Comparison of ENCODE assay signal across 9 cellular contexts in genomic region chr16:5633845-5634440, GRCh38.
DNase-seq lines count a peak whose midpoint lies in the region; ATAC-seq and TF ChIP-seq lines count a peak whose summit lies in the region.
"Had no signal": no experiment of that assay in that cellular context is flagged by ENCODE, and none has a peak within 500 bp of the region (broad histone marks: within the 10 kb centered on the region; RNA-seq: fewer than 3 reads in every experiment).

No MANE protein-coding gene starts in this region.

- no peak overlapping the region for H3K27ac Mint-ChIP-seq in CD4-positive, alpha-beta memory T cell
- H3K27ac Mint-ChIP-seq: T-cell had no signal

- CTCF ChIA-PET in BJ (lab: Yijun Ruan, JAX): interaction anchor here (0.7 kb wide), 1 partner anchor 54 kb away, joined by 4 read pairs; no protein-coding TSS in a partner anchor
- CTCF ChIA-PET in CD4-positive, alpha-beta memory T cell (lab: Charles Lee; ENCODE audit: partially characterized antibody): interaction anchor here (1.4 to 1.7 kb wide), 2 partner anchors 9 to 18 kb away, joined by 3 to 5 read pairs; no protein-coding TSS in a partner anchor

- intact Hi-C loops in lower leg skin (cut with DNase I; ENCODE audit: low total_unique reads): no loop called here
- intact Hi-C loops in CD4-positive, alpha-beta memory T cell (cut with micrococcal nuclease): no loop called here

- peaks cover 0 to 8% (median 3%) of the 10 kb centered on the region in 8 donors for H3K9me3 Mint-ChIP-seq in CD4-positive, alpha-beta memory T cell

- H3K36me3 ChIP-seq in BJ (ENCODE audit: control insufficient read depth, insufficient read depth, low read length) (no peaks in the 10 kb centered on the region), H7 (replicated peaks; ENCODE audit: control insufficient read depth, insufficient read depth, low read length) (no peaks in the 10 kb centered on the region), Peyer's patch (no peaks in the 10 kb centered on the region)
- no peaks in the 10 kb centered on the region for H3K36me3 ChIP-seq in CD4-positive, alpha-beta memory T cell (ENCODE audit: insufficient read depth, low read length)

- no peaks in the 10 kb centered on the region for H3K27me3 Mint-ChIP-seq in CD4-positive, alpha-beta memory T cell

- H3K4me3 Mint-ChIP-seq in CD4-positive, alpha-beta memory T cell: no peak overlapping the region
- H3K4me3 Mint-ChIP-seq: T-cell had no signal

- H3K4me3 ChIP-seq in BJ (ENCODE audit: low read depth, low read length) (no peak overlapping the region), H7 (ENCODE audit: insufficient read depth, low read depth, low read length) (no peak overlapping the region), Peyer's patch (no peak overlapping the region), lower leg skin (ENCODE audit: low read depth, poor library complexity, severe bottlenecking) (no peak overlapping the region)
- H3K4me3 ChIP-seq in CD4-positive, alpha-beta memory T cell (ENCODE audit: low read length in 2 of 2): no peak overlapping the region

- no peak for ATAC-seq in HG03565 (IDR thresholded peaks at IDR 0.05; ENCODE audit: unreplicated experiment)
- ATAC-seq: T-cell had no signal

- peaks cover 0 to 1% (median 0%) of the 10 kb centered on the region in 4 donors for H3K4me1 Mint-ChIP-seq in CD4-positive, alpha-beta memory T cell
- H3K4me1 Mint-ChIP-seq: T-cell had no signal

- no peaks in the 10 kb centered on the region for H3K9me3 ChIP-seq in Peyer's patch
- H3K9me3 ChIP-seq in CD4-positive, alpha-beta memory T cell (ENCODE audit: control insufficient read depth in 1 of 2, low read length in 2 of 2): no peaks in the 10 kb centered on the region

- TF ChIP-seq POLR2A in Peyer's patch (IDR thresholded peaks at IDR 0.05) (no peak), lower leg skin (IDR thresholded peaks at IDR 0.05) (no peak)

- H3K4me1 ChIP-seq in Peyer's patch: no peaks in the 10 kb centered on the region
- H3K4me1 ChIP-seq in CD4-positive, alpha-beta memory T cell (ENCODE audit: insufficient read depth, low read length): no peaks in the 10 kb centered on the region

- H3K36me3 Mint-ChIP-seq in CD4-positive, alpha-beta memory T cell: no peaks in the 10 kb centered on the region
- H3K36me3 Mint-ChIP-seq: T-cell had no signal

- POLR2A ChIA-PET in BJ (lab: Charles Lee): no interaction called here
- POLR2A ChIA-PET in CD4-positive, alpha-beta memory T cell (lab: Charles Lee; ENCODE audit: partially characterized antibody): no interaction called here

- H3K27me3 ChIP-seq in BJ (ENCODE audit: control insufficient read depth, insufficient read depth, low read length) (no peaks in the 10 kb centered on the region), H7 (ENCODE audit: control insufficient read depth, insufficient read depth, low read length) (no peaks in the 10 kb centered on the region), Peyer's patch (no peaks in the 10 kb centered on the region)
- no peaks in the 10 kb centered on the region for H3K27me3 ChIP-seq in CD4-positive, alpha-beta memory T cell (ENCODE audit: insufficient read depth, low read length)

- no peak overlapping the region for H3K27ac ChIP-seq in Peyer's patch
- no peak overlapping the region for H3K27ac ChIP-seq in CD4-positive, alpha-beta memory T cell (ENCODE audit: low read depth, low read length)

- WGBS in lower leg skin, 2 donors: 34 to 36% methylated on average over 5 of the region's 5 CpGs

- TF ChIP-seq CTCF in BJ (IDR thresholded peaks at IDR 0.05; ENCODE audit: insufficient read depth, low read depth, low read length) (0 out of 2 replicates have a peak, but pooled peaks have one; percentile 7), Peyer's patch (IDR thresholded peaks at IDR 0.05) (peak in 4 of 6 experiments; percentile 10 to 41 (median 32)), lower leg skin (IDR thresholded peaks at IDR 0.05) (no peak)

- DNase-seq in BJ (ENCODE audit: low read depth) (no peak), H7 (peak; percentile 55), Peyer's patch (no peak), iPS DF 19.7 (ENCODE audit: low read depth, low spot score) (peak; percentile 20), lower leg skin (ENCODE audit: low spot score in 2 of 2) (no peak), D341Med (ENCODE audit: low spot score) (no peak)
- no peak for DNase-seq in CD4-positive, alpha-beta memory T cell
- DNase-seq: T-cell had no signal

Comparison
In these comparisons a context has a peak if more than half of its experiments do, and no peak if none do; other contexts are left out.
1. DNase-seq: peak in H7 (single experiment) and iPS DF 19.7 (single experiment); none in BJ (single experiment), Peyer's patch (0 of 3), lower leg skin (0 of 2), D341Med (single experiment) and CD4-positive, alpha-beta memory T cell (0 of 5).
2. CTCF ChIP-seq: peak in BJ (single experiment) and Peyer's patch (4 of 6); none in lower leg skin (0 of 3).